Comparison of ENCODE assay signal across 10 cellular contexts in the genomic region with DNA sequence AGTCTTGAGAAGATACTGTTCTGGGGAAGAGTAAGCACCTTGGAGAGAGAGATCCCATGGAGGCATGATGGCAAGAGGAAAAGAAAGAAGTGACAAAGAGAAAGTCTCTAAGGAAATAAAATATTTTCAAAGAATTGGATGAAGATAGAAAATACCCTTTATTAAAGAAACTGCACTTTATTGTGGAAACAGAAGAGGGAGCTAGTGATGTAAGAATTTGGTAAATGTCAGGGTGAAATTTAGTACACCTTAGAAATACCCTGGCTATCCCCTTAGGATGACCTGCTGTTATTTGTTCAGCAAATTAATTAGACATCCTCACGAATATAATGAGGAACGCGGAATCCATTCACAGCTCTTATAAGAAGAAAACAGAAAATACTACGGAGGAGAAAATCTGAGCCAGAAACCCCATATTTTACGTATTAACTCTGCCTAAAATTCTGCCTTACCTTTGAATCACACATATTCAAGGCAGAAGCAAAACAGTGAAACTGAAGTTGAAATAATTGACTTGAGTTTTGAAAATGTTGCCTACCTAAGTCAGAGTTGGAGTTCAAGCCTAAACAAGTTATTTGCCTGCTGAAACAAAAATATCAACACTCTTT.
DNase-seq lines count a peak whose midpoint lies in the region; TF ChIP-seq lines count a peak whose summit lies in the region.
"Had no signal": no experiment of that assay in that cellular context is flagged by ENCODE, and none has a peak within 500 bp of the region (broad histone marks: within the 10 kb centered on the region; RNA-seq: fewer than 3 reads in every experiment).

No MANE protein-coding gene starts in this region.

- peak; percentile 47 for TF ChIP-seq CTCF in GM20000 (IDR thresholded peaks at IDR 0.05; ENCODE audit: extremely low read depth, missing control alignments)

- H3K27ac ChIP-seq in SK-N-MC, result no peak overlapping the region

- H3K4me3 ChIP-seq in SK-N-MC, result no peak overlapping the region

- no peak overlapping the region for H3K9ac ChIP-seq in SK-N-MC (ENCODE audit: insufficient read length)

- DNase-seq in ACHN, result peak; percentile 55
- peak; percentile 22 for DNase-seq in GM20000 (ENCODE audit: low spot score)
- peak; percentile 8 for DNase-seq in SK-N-MC (ENCODE audit: low read depth, low spot score)
- peak; percentile 20 for DNase-seq in glomerular visceral epithelial cell (ENCODE audit: extremely low spot score)
- DNase-seq in GOT3 (lab: John Stamatoyannopoulos, UW), result no peak
- DNase-seq in anterior cingulate cortex (lab: John Stamatoyannopoulos, UW), result no peak
- DNase-seq in stimulated activated CD4-positive, alpha-beta T cell treated with anti-CD3 and anti-CD28 coated beads, Interleukin-1b, Interleukin-23, amount 100 ng/mL, for 48 hours, result no peak
- no peak for DNase-seq in NCI-H2196 (lab: John Stamatoyannopoulos, UW; ENCODE audit: unreplicated experiment)
- DNase-seq: NCI-H1436 treated with DMSO at 0.1 percent for 48 hours; stimulated activated CD4-positive, alpha-beta T cell treated with anti-CD3 and anti-CD28 coated beads, Interleukin-15, amount 100 ng/mL, for 24 hours had no signal

- in situ Hi-C loops in ACHN (cut with HindIII; ENCODE audit: low pct_ligation_motif_present, low pct_unique_long_range_greater_than_20kb, low sequenced_read_pairs), result no loop called here

- H3K36me3 ChIP-seq in SK-N-MC (ENCODE audit: insufficient read depth, low read length), result no peaks in the 10 kb centered on the region

- no peaks in the 10 kb centered on the region for H3K9me3 ChIP-seq in SK-N-MC (ENCODE audit: low read depth, low read length)

Comparison
In these comparisons a context has a peak if more than half of its experiments do, and no peak if none do; other contexts are left out.
1. DNase-seq: peak in ACHN (single experiment), GM20000 (single experiment), SK-N-MC (single experiment) and glomerular visceral epithelial cell (single experiment); none in GOT3 (single experiment), anterior cingulate cortex (0 of 58), stimulated activated CD4-positive, alpha-beta T cell treated with anti-CD3 and anti-CD28 coated beads, Interleukin-1b, Interleukin-23, amount 100 ng/mL, for 48 hours (single experiment) and NCI-H2196 (single experiment).